Comparison of ENCODE assay signal across 1 cellular context in genomic region chr9:133349965-133350624, GRCh38.
A peak's percentile ranks its signal among the peaks of the same experiment; 100 is the strongest.
TF ChIP-seq lines count a peak whose summit lies in the region.

No MANE protein-coding gene starts in this region.

TF ChIP-seq in H1, 55 proteins besides CTCF, POLR2A, EP300 and RAD21:
- TF ChIP-seq TCF12 (IDR thresholded peaks at IDR 0.05; ENCODE audit: low read depth, low read length) (no peak), JUND (IDR thresholded peaks at IDR 0.05; ENCODE audit: low read length) (no peak), TAF1 (IDR thresholded peaks at IDR 0.05; ENCODE audit: low read depth, low read length) (no peak), KDM1A (IDR thresholded peaks at IDR 0.05; ENCODE audit: borderline replicate concordance, low read length) (no peak), NRF1 (IDR thresholded peaks at IDR 0.05; ENCODE audit: low read depth, low read length) (no peak), USF2 (IDR thresholded peaks at IDR 0.05; ENCODE audit: low read length) (peak; percentile 25; the same call in 1 of the 2 replicates), MAX (IDR thresholded peaks at IDR 0.05) (no peak), CREB1 (IDR thresholded peaks at IDR 0.05) (no peak), CEBPB (IDR thresholded peaks at IDR 0.05; ENCODE audit: low read depth, low read length) (no peak), CTBP2 (IDR thresholded peaks at IDR 0.05; ENCODE audit: borderline replicate concordance, insufficient read depth, insufficient read length, low read length) (no peak), POLR2AphosphoS5 (IDR thresholded peaks at IDR 0.05; ENCODE audit: low read depth, low read length) (peak; percentile 63; the same call in 1 of the 2 replicates), CHD2 (IDR thresholded peaks at IDR 0.05; ENCODE audit: low read length) (no peak), CHD7 (IDR thresholded peaks at IDR 0.05; ENCODE audit: insufficient replicate concordance, low read length) (no peak), BRCA1 (IDR thresholded peaks at IDR 0.05; ENCODE audit: low read depth, low read length) (no peak), HDAC2 (IDR thresholded peaks at IDR 0.05; ENCODE audit: borderline replicate concordance in 1 of 2, low read depth in 2 of 2, low read length in 2 of 2) (no peak), CBX5 (IDR thresholded peaks at IDR 0.05; ENCODE audit: low read depth, low read length) (no peak), SIN3A (conservative IDR thresholded peaks at IDR 0.05 in 1 of 2, IDR thresholded peaks at IDR 0.05 in 1 of 2; ENCODE audit: low read depth in 1 of 2, low read length in 2 of 2) (no peak)
TF ChIP-seq in H1: peak in this region for 2.
